In the genomic region with DNA sequence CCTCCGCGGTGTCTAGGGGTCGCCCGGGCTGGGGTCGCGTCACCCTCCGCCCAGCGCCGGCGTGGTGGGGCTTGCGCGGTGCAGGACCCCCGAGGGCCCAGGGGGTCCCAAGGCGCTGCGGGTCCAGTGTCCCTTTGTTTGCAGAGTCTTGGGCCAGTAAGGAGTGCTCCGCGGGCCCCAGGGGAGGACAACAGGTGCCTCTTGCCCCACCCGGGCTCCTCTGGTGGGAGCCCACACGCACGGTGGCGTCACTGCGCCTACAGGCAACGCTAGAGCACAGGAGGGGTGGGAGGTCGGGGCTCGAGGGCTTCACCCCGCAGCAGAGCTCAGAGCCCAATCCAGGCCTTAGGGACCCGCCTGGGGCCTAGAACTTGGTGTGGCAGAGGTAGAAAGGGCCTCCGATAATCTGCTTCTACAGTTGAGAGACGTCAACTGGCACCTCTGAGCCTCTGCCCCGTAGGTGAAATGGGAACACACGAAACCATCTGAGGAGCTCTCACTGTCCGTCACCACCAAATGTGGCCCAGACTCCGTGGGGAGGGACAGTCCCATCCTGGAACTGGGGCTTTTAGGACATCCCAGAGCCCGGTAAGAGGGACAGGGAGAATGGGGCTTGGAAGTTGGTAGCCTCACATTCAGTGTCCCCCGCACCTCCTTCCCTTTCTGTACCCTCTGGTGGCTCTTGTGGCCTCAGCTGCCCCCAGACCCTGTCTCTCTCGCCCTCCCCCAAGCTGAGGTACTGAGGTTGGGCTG, we compare ENCODE assay signal across 8 cellular contexts. TPM values are rescaled to one million over a fixed set of nuclear protein-coding genes. Genes with fewer than 3 reads are reported as not detected.
A peak's percentile ranks its signal among the peaks of the same experiment; 100 is the strongest.
DNase-seq lines count a peak whose midpoint lies in the region; ATAC-seq, FAIRE-seq and TF ChIP-seq lines count a peak whose summit lies in the region.

No MANE protein-coding gene starts in this region.

- TF ChIP-seq POLR2A in transverse colon (IDR thresholded peaks at IDR 0.05) = no peak

- H3K4me3 ChIP-seq in GM12864 (ENCODE audit: low read depth, low read length) (peak overlapping the region; percentile 90), bronchial epithelial cell (ENCODE audit: low read depth, low read length) (peak overlapping the region; percentile 51), transverse colon (peak overlapping the region; percentile 83 to 99 (median 98))

- peak overlapping the region; percentile 97 to 99 (median 99) for H3K27ac ChIP-seq in transverse colon

- FAIRE-seq in bronchial epithelial cell (lab: Jason Lieb, UNC) = no peak

- in situ Hi-C loops in transverse colon (cut with MboI; ENCODE audit: low pct_ligation_motif_present in 1 of 4, low pct_unique_long_range_greater_than_20kb in 1 of 4, low sequenced_read_pairs in 3 of 4) = no loop called here

- no peaks in the 10 kb centered on the region for H3K36me3 Mint-ChIP-seq in mesothelial cell of epicardium

- peaks cover 9% of the 10 kb centered on the region for H3K4me1 Mint-ChIP-seq in mesothelial cell of epicardium

- no peak overlapping the region for H3K27ac Mint-ChIP-seq in mesothelial cell of epicardium

- H3K27me3 ChIP-seq in bronchial epithelial cell (ENCODE audit: control insufficient read depth, insufficient read depth, low read length) = no peaks in the 10 kb centered on the region
- H3K27me3 ChIP-seq in transverse colon = no peaks in the 10 kb centered on the region

- peak overlapping the region; percentile 84 for H3K4me3 Mint-ChIP-seq in mesothelial cell of epicardium

- TF ChIP-seq CTCF in GM12864 (IDR thresholded peaks at IDR 0.05; ENCODE audit: low read depth, low read length, missing control alignments) (no peak), bronchial epithelial cell (IDR thresholded peaks at IDR 0.05; ENCODE audit: insufficient read depth, low read length, severe bottlenecking) (no peak), mesothelial cell of epicardium (IDR thresholded peaks at IDR 0.05; ENCODE audit: unreplicated experiment) (no peak), transverse colon (IDR thresholded peaks at IDR 0.05) (no peak)

- intact Hi-C loops in transverse colon (cut with DNase I; ENCODE audit: low total_unique reads) = no loop called here

- no peaks in the 10 kb centered on the region for H3K9me3 ChIP-seq in transverse colon

- 12% methylated on average over 9 of the region's 36 CpGs; no CpG with 5 or more reads in 1 of the 2 donors for WGBS in transverse colon (ENCODE audit: low coverage in 1 of 2), 2 donors

- DNase-seq in GM12864 (ENCODE audit: low read depth) (no peak), T-helper 1 cell (peak; percentile 34 to 62 (median 57)), bronchial epithelial cell (ENCODE audit: low read depth) (no peak), mesothelial cell of epicardium (ENCODE audit: low spot score in 2 of 2, unreplicated experiment in 2 of 2) (no peak), transverse colon (no peak), SW480 (ENCODE audit: low spot score) (no peak), NCI-H748 treated with DMSO at 0.1 percent for 48 hours (lab: John Stamatoyannopoulos, UW) (no peak)

- no peaks in the 10 kb centered on the region for H3K36me3 ChIP-seq in bronchial epithelial cell (ENCODE audit: control insufficient read depth, insufficient read depth, low read length)
- no peaks in the 10 kb centered on the region for H3K36me3 ChIP-seq in transverse colon

- no peaks in the 10 kb centered on the region for H3K9me3 Mint-ChIP-seq in mesothelial cell of epicardium

- peaks cover 41% of the 10 kb centered on the region for H3K27me3 Mint-ChIP-seq in mesothelial cell of epicardium (ENCODE audit: low read depth)

- TF ChIP-seq EP300 in transverse colon (IDR thresholded peaks at IDR 0.05; ENCODE audit: low read depth) = no peak

- ATAC-seq in HG02610 (IDR thresholded peaks at IDR 0.05; ENCODE audit: unreplicated experiment) = no peak

- H3K4me1 ChIP-seq in transverse colon = peaks cover 23 to 74% (median 61%) of the 10 kb centered on the region in 4 donors

RNA-seq across cellular contexts. Expression of a gene that starts 1.4 kb away (rescaled TPM):
- 2.9 and 3.7 TPM in 2 replicates for total RNA-seq in bronchial epithelial cell
- total RNA-seq in mesothelial cell of epicardium = 4.1 to 4.7 TPM (median 4.7 TPM) in 3 replicates
- total RNA-seq in transverse colon = 100 to 1,000 TPM in 1 of 4 donors, 10 to 100 TPM in 2, 1 to 10 TPM in 1; 9.8 to 113 (median 18.1) TPM

RNA-seq across cellular contexts. Expression of a gene that starts 32.8 kb away (rescaled TPM):
- not detected in 2 replicates for total RNA-seq in bronchial epithelial cell
- total RNA-seq in mesothelial cell of epicardium = 0.13 TPM in 1 of 3 replicates, not detected in the others
- 1 to 10 TPM in 2 of 4 donors, under 1 TPM in 1, not detected in 1; 0.32 to 7.9 (median 7.0) TPM for total RNA-seq in transverse colon

Comparison
In these comparisons a context has a peak if more than half of its experiments do, and no peak if none do; other contexts are left out.
1. DNase-seq: peak in T-helper 1 cell (5 of 5); none in GM12864 (single experiment), bronchial epithelial cell (single experiment), mesothelial cell of epicardium (0 of 2), transverse colon (single experiment), SW480 (single experiment) and NCI-H748 treated with DMSO at 0.1 percent for 48 hours (single experiment).
2. Peak in every context shown above with its lines, with median percentiles within 50 percentile points of each other: H3K4me3 ChIP-seq.